19 cellular contexts compared by ENCODE assay signal in genomic region chr3:11438636-11439035, GRCh38.
DNase-seq lines count a peak whose midpoint lies in the region; ATAC-seq and TF ChIP-seq lines count a peak whose summit lies in the region.
"Had no signal": no experiment of that assay in that cellular context is flagged by ENCODE, and none has a peak within 500 bp of the region (broad histone marks: within the 10 kb centered on the region; RNA-seq: fewer than 3 reads in every experiment).

No MANE protein-coding gene starts in this region.

- TF ChIP-seq CTCF in esophagus muscularis mucosa (IDR thresholded peaks at IDR 0.05) (no peak), tibial nerve (IDR thresholded peaks at IDR 0.05) (no peak), Calu3 (IDR thresholded peaks at IDR 0.05; ENCODE audit: unreplicated experiment) (no peak), psoas muscle (IDR thresholded peaks at IDR 0.05) (no peak)

- no peaks in the 10 kb centered on the region for H3K4me1 Mint-ChIP-seq in Calu3 (ENCODE audit: low read depth, unreplicated experiment)

- no peak overlapping the region for H4K5ac ChIP-seq in mesendoderm (ENCODE audit: low read length)

- H3K9me3 Mint-ChIP-seq in Calu3 (ENCODE audit: low read depth, unreplicated experiment) = no peaks in the 10 kb centered on the region
- H3K9me3 Mint-ChIP-seq: CD4-positive, alpha-beta T cell; neural progenitor cell had no signal

- H2BK120ac ChIP-seq in mesendoderm (ENCODE audit: low read depth, low read length) = no peak overlapping the region

- CTCF ChIA-PET in Calu3 (lab: Charles Lee) = no interaction called here

- no peak overlapping the region for H3K18ac ChIP-seq in mesendoderm (ENCODE audit: low read length)

- no peak overlapping the region for H2AK5ac ChIP-seq in mesendoderm (ENCODE audit: low read length)

- no peak overlapping the region for H3K4me2 ChIP-seq in mesendoderm (ENCODE audit: low read length)
- H3K4me2 ChIP-seq: neural progenitor cell had no signal

- no peak overlapping the region for H3K23ac ChIP-seq in mesendoderm (ENCODE audit: low read length)

- ATAC-seq in left cardiac atrium (peak; percentile 42 to 62), psoas muscle (no peak), HG03342 (IDR thresholded peaks at IDR 0.05; ENCODE audit: unreplicated experiment) (no peak)
- ATAC-seq: activated CD8-positive, alpha-beta memory T cell treated with anti-CD3 and anti-CD28 coated beads, Interleukin-2, amount 10 ng/mL, durations not matched to agents 7 days and 5 days; upper lobe of right lung had no signal

- no peak overlapping the region for H3K56ac ChIP-seq in mesendoderm (ENCODE audit: low read length)

- H3K4ac ChIP-seq in mesendoderm (ENCODE audit: low read depth, low read length) = no peak overlapping the region

- no peak overlapping the region for H2BK15ac ChIP-seq in mesendoderm (replicated peaks; ENCODE audit: low read depth)

- no peaks in the 10 kb centered on the region for H3K79me1 ChIP-seq in mesendoderm (ENCODE audit: low read length)

- no peak overlapping the region for H2BK5ac ChIP-seq in mesendoderm (ENCODE audit: low read length)

- intact Hi-C loops in left cardiac atrium (cut with DNase I) (no loop called here), cardiac septum (cut with DNase I) (no loop called here), esophagus muscularis mucosa (cut with DNase I) (no loop called here), Calu3 (cut with micrococcal nuclease; ENCODE audit: unreplicated experiment) (no loop called here), psoas muscle (cut with DNase I) (no loop called here)

- TF ChIP-seq EP300 in esophagus muscularis mucosa (IDR thresholded peaks at IDR 0.05) (no peak), tibial nerve (IDR thresholded peaks at IDR 0.05) (peak in 1 of 2 donors; percentile 21)

- no TSS peak for BruUV-seq in Calu3 (replicated peaks; lab: Mats Ljungman, UMichigan)

- H3K27ac Mint-ChIP-seq in Calu3 (ENCODE audit: unreplicated experiment) = no peak overlapping the region
- H3K27ac Mint-ChIP-seq: activated CD8-positive, alpha-beta memory T cell treated with anti-CD3 and anti-CD28 coated beads, Interleukin-2, amount 10 ng/mL, durations not matched to agents 7 days and 5 days; CD4-positive, alpha-beta T cell had no signal

- H4K8ac ChIP-seq in mesendoderm (ENCODE audit: low read depth, low read length) = no peak overlapping the region

- whole genome bisulfite sequencing in esophagus muscularis mucosa = 56% methylated on average over 2 of the region's 2 CpGs
- WGBS in mesendoderm (ENCODE audit: extremely low coverage, insufficient coverage, low lambda C conversion rate) = no CpG with 5 or more reads among the region's 2 CpGs
- 63 to 73% methylated on average over 2 of the region's 2 CpGs for WGBS in tibial nerve, 2 donors
- 47 to 59% (median 48%) methylated on average over 2 of the region's 2 CpGs for WGBS in psoas muscle, 3 donors

- no peak for DNase-seq in left cardiac atrium
- no peak for DNase-seq in cardiac septum (ENCODE audit: low spot score)
- peak; percentile 82 for DNase-seq in esophagus muscularis mucosa (ENCODE audit: extremely low spot score)
- DNase-seq in mesendoderm = peak; percentile 19
- peak; percentile 29 to 31 for DNase-seq in tibial nerve (ENCODE audit: low spot score in 2 of 2)
- DNase-seq in Calu3 = no peak
- no peak for DNase-seq in psoas muscle
- DNase-seq: activated CD8-positive, alpha-beta memory T cell treated with anti-CD3 and anti-CD28 coated beads, Interleukin-2, amount 10 ng/mL, durations not matched to agents 7 days and 5 days; anterior cingulate cortex; CD4-positive, alpha-beta T cell; DMS79 treated with DMSO at 0.1 percent for 48 hours; foreskin fibroblast; MV-4-11; NCI-H2081; NCI-H524 treated with DMSO at 0.1 percent for 48 hours; T1000; upper lobe of right lung had no signal

- TF ChIP-seq POLR2A in esophagus muscularis mucosa (IDR thresholded peaks at IDR 0.05; ENCODE audit: low read depth) (no peak), tibial nerve (IDR thresholded peaks at IDR 0.05) (no peak)

- H3K4me3 ChIP-seq in esophagus muscularis mucosa (no peak overlapping the region), mesendoderm (ENCODE audit: low read length) (no peak overlapping the region), tibial nerve (no peak overlapping the region), psoas muscle (no peak overlapping the region)
- H3K4me3 ChIP-seq: neural progenitor cell, upper lobe of right lung had no signal

- H3K9me3 ChIP-seq in esophagus muscularis mucosa = no peaks in the 10 kb centered on the region
- H3K9me3 ChIP-seq in tibial nerve = no peaks in the 10 kb centered on the region
- no peaks in the 10 kb centered on the region for H3K9me3 ChIP-seq in psoas muscle
- H3K9me3 ChIP-seq: upper lobe of right lung had no signal

- no peaks in the 10 kb centered on the region for H3K27me3 Mint-ChIP-seq in Calu3 (ENCODE audit: unreplicated experiment)
- H3K27me3 Mint-ChIP-seq: activated CD8-positive, alpha-beta memory T cell treated with anti-CD3 and anti-CD28 coated beads, Interleukin-2, amount 10 ng/mL, durations not matched to agents 7 days and 5 days; CD4-positive, alpha-beta T cell had no signal

- no peaks in the 10 kb centered on the region for H3K36me3 Mint-ChIP-seq in Calu3 (ENCODE audit: insufficient read depth, unreplicated experiment)

- H3K79me2 ChIP-seq in mesendoderm (ENCODE audit: control insufficient read depth, insufficient read depth, low read length) = no peaks in the 10 kb centered on the region

- H3K4me1 ChIP-seq in esophagus muscularis mucosa (peaks cover 12 to 14% (median 13%) of the 10 kb centered on the region in 4 donors), mesendoderm (ENCODE audit: control insufficient read depth, low read depth, low read length) (no peaks in the 10 kb centered on the region), tibial nerve (peaks cover 0 to 36% (median 21%) of the 10 kb centered on the region in 4 donors), psoas muscle (peaks cover 4% of the 10 kb centered on the region)

- H3K36me3 ChIP-seq in esophagus muscularis mucosa (no peaks in the 10 kb centered on the region), mesendoderm (ENCODE audit: control insufficient read depth, insufficient read depth, low read length) (no peaks in the 10 kb centered on the region), tibial nerve (no peaks in the 10 kb centered on the region), psoas muscle (ENCODE audit: insufficient read depth in 1 of 2, low read depth in 1 of 2) (no peaks in the 10 kb centered on the region)
- H3K36me3 ChIP-seq: neural progenitor cell, upper lobe of right lung had no signal

- H3K27me3 ChIP-seq in esophagus muscularis mucosa = no peaks in the 10 kb centered on the region
- no peaks in the 10 kb centered on the region for H3K27me3 ChIP-seq in mesendoderm (ENCODE audit: insufficient read depth, low read length, poor library complexity)
- no peaks in the 10 kb centered on the region for H3K27me3 ChIP-seq in tibial nerve
- no peaks in the 10 kb centered on the region for H3K27me3 ChIP-seq in psoas muscle (ENCODE audit: insufficient read depth in 3 of 3, low read length in 2 of 3)
- H3K27me3 ChIP-seq: neural progenitor cell, upper lobe of right lung had no signal

- H3K9ac ChIP-seq in mesendoderm (ENCODE audit: low read length) = no peak overlapping the region
- H3K9ac ChIP-seq: neural progenitor cell had no signal

- H3K4me3 Mint-ChIP-seq in Calu3 (ENCODE audit: low read depth, unreplicated experiment) = no peak overlapping the region
- H3K4me3 Mint-ChIP-seq: activated CD8-positive, alpha-beta memory T cell treated with anti-CD3 and anti-CD28 coated beads, Interleukin-2, amount 10 ng/mL, durations not matched to agents 7 days and 5 days; CD4-positive, alpha-beta T cell; neural progenitor cell had no signal

- H3K27ac ChIP-seq in esophagus muscularis mucosa (replicated peaks in 1 of 4) (no peak overlapping the region), mesendoderm (ENCODE audit: low read depth, low read length) (no peak overlapping the region), tibial nerve (peak overlapping the region in 2 of 4 donors; percentile 65 to 70), psoas muscle (no peak overlapping the region)
- H3K27ac ChIP-seq: neural progenitor cell, upper lobe of right lung had no signal

Comparison
In these comparisons a context has a peak if more than half of its experiments do, and no peak if none do; other contexts are left out.
1. ATAC-seq: peak in left cardiac atrium (2 of 2); none in psoas muscle (0 of 4) and HG03342 (single experiment).
2. DNase-seq: peak in esophagus muscularis mucosa (single experiment), mesendoderm (single experiment) and tibial nerve (2 of 2); none in left cardiac atrium (single experiment), cardiac septum (single experiment), Calu3 (single experiment) and psoas muscle (0 of 2).